ENCODE assay signal across 7 cellular contexts in the genomic region with DNA sequence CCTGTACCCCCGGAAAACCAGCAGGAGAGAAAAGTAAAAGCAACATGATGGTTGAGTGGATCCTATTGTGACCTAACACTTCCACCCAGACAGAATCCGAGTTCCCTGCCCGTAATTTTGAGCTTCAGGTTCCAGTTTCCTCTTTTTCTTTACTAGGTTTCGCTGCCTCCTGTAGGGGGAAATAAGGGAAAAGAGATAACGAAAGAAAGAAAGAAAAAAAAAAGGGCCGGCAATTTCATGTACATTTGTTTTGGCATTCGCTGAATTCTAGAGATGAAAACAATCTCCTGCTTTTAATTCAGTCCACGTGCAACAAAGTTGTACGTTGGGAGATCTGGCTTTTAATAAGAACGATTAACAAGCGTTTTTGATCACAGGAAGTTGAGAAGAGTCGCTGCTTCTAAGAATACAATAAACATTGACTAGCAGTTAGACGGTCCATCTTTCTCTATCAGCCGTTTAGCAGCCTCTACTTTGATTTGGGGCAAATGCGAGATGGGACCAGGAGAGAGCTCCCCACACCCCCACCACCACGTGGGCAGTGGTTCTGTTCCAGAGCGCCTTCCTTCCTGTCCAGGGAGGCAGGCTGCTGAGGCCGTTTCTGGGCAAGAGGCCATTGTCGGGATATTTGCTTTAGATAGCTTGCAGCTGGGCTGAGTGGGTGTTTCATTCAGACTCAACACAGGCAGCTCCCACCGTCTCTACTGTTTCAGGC.
A peak's percentile ranks its signal among the peaks of the same experiment; 100 is the strongest.
DNase-seq lines count a peak whose midpoint lies in the region; ATAC-seq lines count a peak whose summit lies in the region.

No MANE protein-coding gene starts in this region.

- peaks cover 4% of the 10 kb centered on the region for H3K4me1 ChIP-seq in effector memory CD4-positive, alpha-beta T cell (ENCODE audit: control insufficient read depth, insufficient read depth, low read length, poor library complexity, severe bottlenecking)
- no peaks in the 10 kb centered on the region for H3K4me1 ChIP-seq in muscle layer of duodenum (ENCODE audit: control insufficient read depth in 1 of 2, insufficient read depth in 2 of 2, low read length in 2 of 2)

- ATAC-seq in GM21576 (IDR thresholded peaks at IDR 0.05; ENCODE audit: unreplicated experiment) = no peak

- H3K27ac ChIP-seq in effector memory CD4-positive, alpha-beta T cell (ENCODE audit: insufficient read depth, low read length, poor library complexity, severe bottlenecking) = no peak overlapping the region
- H3K27ac ChIP-seq in muscle layer of duodenum (ENCODE audit: low read length) = peak overlapping the region; percentile 43

- H3K27me3 ChIP-seq in H7 (ENCODE audit: control insufficient read depth, insufficient read depth, low read length) = no peaks in the 10 kb centered on the region
- H3K27me3 ChIP-seq in effector memory CD4-positive, alpha-beta T cell (replicated peaks; ENCODE audit: control insufficient read depth, insufficient read depth, low read length, poor library complexity, severe bottlenecking) = no peaks in the 10 kb centered on the region
- no peaks in the 10 kb centered on the region for H3K27me3 ChIP-seq in muscle layer of duodenum (ENCODE audit: low read depth, low read length)

- peak; percentile 15 for DNase-seq in H7
- peak; percentile 81 for DNase-seq in SKM-1 treated with dmso at 0.1 percent for 144 hours (lab: John Stamatoyannopoulos, UW; ENCODE audit: unreplicated experiment)
- DNase-seq in effector memory CD4-positive, alpha-beta T cell = no peak
- peak; percentile 64 for DNase-seq in ureter (ENCODE audit: low spot score)
- DNase-seq in GM19238 (ENCODE audit: insufficient read length, low spot score) = no peak

- H3K36me3 ChIP-seq in H7 (replicated peaks; ENCODE audit: control insufficient read depth, insufficient read depth, low read length) (no peaks in the 10 kb centered on the region), muscle layer of duodenum (ENCODE audit: control insufficient read depth in 1 of 2, insufficient read depth in 2 of 2, low read length in 2 of 2) (no peaks in the 10 kb centered on the region)
- H3K36me3 ChIP-seq in effector memory CD4-positive, alpha-beta T cell (ENCODE audit: control insufficient read depth, insufficient read depth, low read length) = no peaks in the 10 kb centered on the region

- H3K4me3 ChIP-seq in H7 (ENCODE audit: insufficient read depth, low read depth, low read length) (no peak overlapping the region), muscle layer of duodenum (ENCODE audit: low read depth in 1 of 2, low read length in 2 of 2) (peak overlapping the region; percentile 39 to 41)
- peak overlapping the region; percentile 45 for H3K4me3 ChIP-seq in effector memory CD4-positive, alpha-beta T cell (ENCODE audit: insufficient read depth, low read depth, low read length, poor library complexity, severe bottlenecking)

- no peaks in the 10 kb centered on the region for H3K9me3 ChIP-seq in effector memory CD4-positive, alpha-beta T cell (ENCODE audit: control insufficient read depth, low read length)
- no peaks in the 10 kb centered on the region for H3K9me3 ChIP-seq in muscle layer of duodenum (ENCODE audit: control insufficient read depth in 1 of 2, low read length in 2 of 2)

Comparison
In these comparisons a context has a peak if more than half of its experiments do, and no peak if none do; other contexts are left out.
1. DNase-seq: peak in H7 (single experiment), SKM-1 treated with dmso at 0.1 percent for 144 hours (single experiment) and ureter (single experiment); none in effector memory CD4-positive, alpha-beta T cell (0 of 3) and GM19238 (single experiment).